ENCODE assay signal across 1 cellular context in the genomic region with DNA sequence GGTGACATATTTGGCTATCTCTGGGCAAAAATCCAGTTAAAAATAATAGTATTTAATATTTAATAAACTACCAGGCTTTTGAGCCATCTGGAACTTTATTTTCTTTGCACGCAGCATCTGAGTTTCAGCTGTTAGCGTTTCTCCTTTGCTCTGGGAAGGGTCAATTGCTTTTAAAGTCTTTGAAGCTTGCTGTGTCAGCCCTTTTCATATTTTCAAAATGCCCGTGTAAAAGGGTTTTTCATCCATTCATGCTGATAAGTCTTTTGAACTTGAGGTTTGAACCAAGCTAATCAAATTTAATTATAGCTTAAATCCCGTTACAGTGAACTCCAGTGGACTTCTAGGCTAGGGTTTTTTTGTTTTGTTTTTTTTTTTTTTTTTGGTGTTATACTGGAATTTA.
TF ChIP-seq lines count a peak whose summit lies in the region.

No MANE protein-coding gene starts in this region.

TF ChIP-seq in GM12891, 5 proteins besides CTCF, POLR2A, EP300 and RAD21:
- TF ChIP-seq PAX5 (IDR thresholded peaks at IDR 0.05; ENCODE audit: insufficient read depth, low read length, severe bottlenecking): no peak
